1 cellular context compared by ENCODE assay signal in the genomic region with DNA sequence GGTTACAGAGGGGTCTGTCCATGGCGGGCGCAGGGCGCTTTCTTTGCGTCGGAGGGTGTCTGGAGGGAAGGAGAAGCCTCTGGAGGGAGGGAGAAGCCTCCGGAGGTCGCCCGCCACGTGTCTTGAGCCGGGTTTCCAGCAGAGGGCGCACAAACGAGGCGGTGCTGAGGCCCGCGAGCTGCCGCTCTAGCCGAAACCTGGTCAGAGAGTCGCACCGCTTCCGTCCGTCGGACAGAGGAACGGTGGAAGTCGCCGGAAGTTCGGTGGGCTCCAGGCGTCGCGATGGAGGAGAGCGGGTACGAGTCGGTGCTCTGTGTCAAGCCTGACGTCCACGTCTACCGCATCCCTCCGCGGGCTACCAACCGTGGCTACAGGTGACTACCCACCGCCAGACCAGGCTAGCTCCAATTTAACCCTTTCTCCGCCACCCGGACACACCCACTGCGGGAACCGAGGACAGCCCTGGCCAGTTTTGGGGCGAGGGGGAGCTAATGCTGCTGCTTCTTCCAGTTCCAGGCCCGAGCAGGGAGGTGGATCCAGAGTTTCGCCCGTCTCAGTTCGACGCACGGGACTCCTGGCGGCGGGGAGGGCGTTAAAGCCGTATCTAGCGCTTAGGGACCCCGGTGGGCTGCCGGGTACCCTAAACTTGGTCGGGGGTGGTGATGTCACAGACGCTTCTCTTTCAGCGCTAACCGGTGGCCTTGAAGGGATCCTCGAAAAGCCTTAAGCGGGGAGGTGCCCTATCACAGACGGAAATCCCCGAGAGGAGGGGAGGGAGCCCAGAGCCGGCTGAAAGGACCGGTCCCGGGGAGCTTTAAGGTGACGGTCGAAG.
A peak's percentile ranks its signal among the peaks of the same experiment; 100 is the strongest.
TF ChIP-seq lines count a peak whose summit lies in the region.

A gene with protein sequence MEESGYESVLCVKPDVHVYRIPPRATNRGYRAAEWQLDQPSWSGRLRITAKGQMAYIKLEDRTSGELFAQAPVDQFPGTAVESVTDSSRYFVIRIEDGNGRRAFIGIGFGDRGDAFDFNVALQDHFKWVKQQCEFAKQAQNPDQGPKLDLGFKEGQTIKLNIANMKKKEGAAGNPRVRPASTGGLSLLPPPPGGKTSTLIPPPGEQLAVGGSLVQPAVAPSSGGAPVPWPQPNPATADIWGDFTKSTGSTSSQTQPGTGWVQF (plus strand): TSS at position 245 of the 832 bp plus-strand sequence. CDS start 38 bp downstream, at position 283.

TF ChIP-seq in K562, 482 proteins besides CTCF, POLR2A, EP300 and RAD21 (continued from another document and continues in another):
- no peak for TF ChIP-seq SLC30A9 (CRISPR knock-in tag; IDR thresholded peaks at IDR 0.05)
- TF ChIP-seq NFATC3 (IDR thresholded peaks at IDR 0.05), result no peak
- TF ChIP-seq SMARCA4 (IDR thresholded peaks at IDR 0.05), result peak; percentile 20; the same call in 1 of the 2 replicates
- no peak for TF ChIP-seq SRSF9 (IDR thresholded peaks at IDR 0.05; ENCODE audit: borderline replicate concordance, low read depth, low read length)
- TF ChIP-seq, protein P1, sequence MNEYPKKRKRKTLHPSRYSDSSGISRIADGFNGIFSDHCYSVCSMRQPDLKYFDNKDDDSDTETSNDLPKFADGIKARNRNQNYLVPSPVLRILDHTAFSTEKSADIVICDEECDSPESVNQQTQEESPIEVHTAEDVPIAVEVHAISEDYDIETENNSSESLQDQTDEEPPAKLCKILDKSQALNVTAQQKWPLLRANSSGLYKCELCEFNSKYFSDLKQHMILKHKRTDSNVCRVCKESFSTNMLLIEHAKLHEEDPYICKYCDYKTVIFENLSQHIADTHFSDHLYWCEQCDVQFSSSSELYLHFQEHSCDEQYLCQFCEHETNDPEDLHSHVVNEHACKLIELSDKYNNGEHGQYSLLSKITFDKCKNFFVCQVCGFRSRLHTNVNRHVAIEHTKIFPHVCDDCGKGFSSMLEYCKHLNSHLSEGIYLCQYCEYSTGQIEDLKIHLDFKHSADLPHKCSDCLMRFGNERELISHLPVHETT (CRISPR knock-in tag; conservative IDR thresholded peaks at IDR 0.05 in 1 of 2, IDR thresholded peaks at IDR 0.05 in 1 of 2), result peak in 1 of 2 experiments; percentile 83; a peak in 1 of 4 replicates
- TF ChIP-seq FOXA3 (CRISPR knock-in tag; conservative IDR thresholded peaks at IDR 0.05 in 1 of 2, IDR thresholded peaks at IDR 0.05 in 1 of 2), result peak in 1 of 2 experiments; percentile 60; a peak in 2 of 4 replicates
- TF ChIP-seq, protein P2, sequence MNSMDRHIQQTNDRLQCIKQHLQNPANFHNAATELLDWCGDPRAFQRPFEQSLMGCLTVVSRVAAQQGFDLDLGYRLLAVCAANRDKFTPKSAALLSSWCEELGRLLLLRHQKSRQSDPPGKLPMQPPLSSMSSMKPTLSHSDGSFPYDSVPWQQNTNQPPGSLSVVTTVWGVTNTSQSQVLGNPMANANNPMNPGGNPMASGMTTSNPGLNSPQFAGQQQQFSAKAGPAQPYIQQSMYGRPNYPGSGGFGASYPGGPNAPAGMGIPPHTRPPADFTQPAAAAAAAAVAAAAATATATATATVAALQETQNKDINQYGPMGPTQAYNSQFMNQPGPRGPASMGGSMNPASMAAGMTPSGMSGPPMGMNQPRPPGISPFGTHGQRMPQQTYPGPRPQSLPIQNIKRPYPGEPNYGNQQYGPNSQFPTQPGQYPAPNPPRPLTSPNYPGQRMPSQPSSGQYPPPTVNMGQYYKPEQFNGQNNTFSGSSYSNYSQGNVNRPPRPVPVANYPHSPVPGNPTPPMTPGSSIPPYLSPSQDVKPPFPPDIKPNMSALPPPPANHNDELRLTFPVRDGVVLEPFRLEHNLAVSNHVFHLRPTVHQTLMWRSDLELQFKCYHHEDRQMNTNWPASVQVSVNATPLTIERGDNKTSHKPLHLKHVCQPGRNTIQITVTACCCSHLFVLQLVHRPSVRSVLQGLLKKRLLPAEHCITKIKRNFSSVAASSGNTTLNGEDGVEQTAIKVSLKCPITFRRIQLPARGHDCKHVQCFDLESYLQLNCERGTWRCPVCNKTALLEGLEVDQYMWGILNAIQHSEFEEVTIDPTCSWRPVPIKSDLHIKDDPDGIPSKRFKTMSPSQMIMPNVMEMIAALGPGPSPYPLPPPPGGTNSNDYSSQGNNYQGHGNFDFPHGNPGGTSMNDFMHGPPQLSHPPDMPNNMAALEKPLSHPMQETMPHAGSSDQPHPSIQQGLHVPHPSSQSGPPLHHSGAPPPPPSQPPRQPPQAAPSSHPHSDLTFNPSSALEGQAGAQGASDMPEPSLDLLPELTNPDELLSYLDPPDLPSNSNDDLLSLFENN (IDR thresholded peaks at IDR 0.05; ENCODE audit: low read depth in 2 of 2, low read length in 2 of 2), result peak in 1 of 2 experiments; percentile 66; a peak in 1 of 4 replicates
- TF ChIP-seq, protein P3, sequence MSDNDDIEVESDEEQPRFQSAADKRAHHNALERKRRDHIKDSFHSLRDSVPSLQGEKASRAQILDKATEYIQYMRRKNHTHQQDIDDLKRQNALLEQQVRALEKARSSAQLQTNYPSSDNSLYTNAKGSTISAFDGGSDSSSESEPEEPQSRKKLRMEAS (CRISPR knock-in tag; IDR thresholded peaks at IDR 0.05), result peak; percentile 99
- TF ChIP-seq, protein P4, sequence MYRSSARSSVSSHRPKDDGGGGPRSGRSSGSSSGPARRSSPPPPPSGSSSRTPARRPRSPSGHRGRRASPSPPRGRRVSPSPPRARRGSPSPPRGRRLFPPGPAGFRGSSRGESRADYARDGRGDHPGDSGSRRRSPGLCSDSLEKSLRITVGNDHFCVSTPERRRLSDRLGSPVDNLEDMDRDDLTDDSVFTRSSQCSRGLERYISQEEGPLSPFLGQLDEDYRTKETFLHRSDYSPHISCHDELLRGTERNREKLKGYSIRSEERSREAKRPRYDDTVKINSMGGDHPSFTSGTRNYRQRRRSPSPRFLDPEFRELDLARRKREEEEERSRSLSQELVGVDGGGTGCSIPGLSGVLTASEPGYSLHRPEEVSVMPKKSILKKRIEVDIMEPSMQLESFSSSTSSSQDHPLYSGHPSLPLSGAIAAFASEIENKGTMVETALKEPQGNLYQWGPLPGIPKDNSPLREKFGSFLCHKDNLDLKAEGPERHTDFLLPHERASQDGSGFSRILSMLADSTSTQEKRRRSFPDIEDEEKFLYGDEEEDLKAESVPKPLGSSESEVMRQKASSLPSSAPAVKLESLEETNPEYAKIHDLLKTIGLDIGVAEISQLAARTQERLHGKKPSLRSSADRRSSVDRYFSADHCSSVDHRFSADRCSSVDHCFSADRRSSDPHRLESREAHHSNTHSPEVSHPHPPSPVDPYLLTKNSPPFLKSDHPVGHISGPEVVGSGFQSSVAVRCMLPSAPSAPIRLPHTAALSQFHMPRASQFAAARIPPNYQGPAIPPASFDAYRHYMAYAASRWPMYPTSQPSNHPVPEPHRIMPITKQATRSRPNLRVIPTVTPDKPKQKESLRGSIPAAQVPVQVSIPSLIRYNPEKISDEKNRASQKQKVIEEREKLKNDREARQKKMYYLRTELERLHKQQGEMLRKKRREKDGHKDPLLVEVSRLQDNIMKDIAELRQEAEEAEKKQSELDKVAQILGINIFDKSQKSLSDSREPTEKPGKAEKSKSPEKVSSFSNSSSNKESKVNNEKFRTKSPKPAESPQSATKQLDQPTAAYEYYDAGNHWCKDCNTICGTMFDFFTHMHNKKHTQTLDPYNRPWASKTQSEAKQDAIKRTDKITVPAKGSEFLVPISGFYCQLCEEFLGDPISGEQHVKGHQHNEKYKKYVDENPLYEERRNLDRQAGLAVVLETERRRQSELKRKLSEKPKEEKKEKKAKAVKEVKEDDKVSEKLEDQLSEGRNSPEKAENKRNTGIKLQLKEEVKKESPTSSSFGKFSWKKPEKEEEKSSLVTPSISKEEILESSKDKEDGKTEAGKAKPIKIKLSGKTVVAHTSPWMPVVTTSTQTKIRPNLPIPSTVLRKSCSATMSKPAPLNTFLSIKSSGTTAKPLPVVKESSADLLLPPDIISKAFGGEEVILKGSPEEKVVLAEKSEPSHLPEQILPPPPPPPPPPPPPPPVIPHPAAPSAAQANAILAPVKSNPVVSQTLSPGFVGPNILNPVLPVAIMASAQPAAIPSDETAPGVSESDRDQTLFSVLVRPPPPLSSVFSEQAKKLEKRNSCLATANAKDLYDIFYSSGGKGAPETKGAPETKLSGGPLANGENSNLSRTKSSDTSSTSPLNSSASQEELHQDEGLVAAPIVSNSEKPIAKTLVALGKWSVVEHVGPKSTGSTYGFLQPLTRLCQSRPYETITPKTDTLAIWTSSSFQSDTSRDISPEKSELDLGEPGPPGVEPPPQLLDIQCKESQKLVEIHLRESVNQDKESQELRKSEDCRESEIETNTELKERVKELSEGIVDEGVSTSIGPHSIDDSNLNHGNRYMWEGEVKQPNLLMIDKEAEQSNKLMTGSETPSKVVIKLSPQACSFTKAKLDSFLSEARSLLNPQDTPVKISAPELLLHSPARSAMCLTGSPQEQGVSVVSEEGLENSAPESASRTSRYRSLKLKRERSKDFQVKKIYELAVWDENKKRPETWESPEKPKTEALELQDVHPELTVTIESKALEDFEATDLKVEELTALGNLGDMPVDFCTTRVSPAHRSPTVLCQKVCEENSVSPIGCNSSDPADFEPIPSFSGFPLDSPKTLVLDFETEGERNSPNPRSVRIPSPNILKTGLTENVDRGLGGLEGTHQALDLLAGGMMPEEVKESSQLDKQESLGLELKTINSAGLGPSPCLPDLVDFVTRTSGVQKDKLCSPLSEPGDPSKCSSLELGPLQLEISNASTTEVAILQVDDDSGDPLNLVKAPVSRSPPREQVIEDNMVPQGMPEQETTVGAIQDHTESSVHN (IDR thresholded peaks at IDR 0.05; ENCODE audit: borderline replicate concordance in 1 of 2, low read depth in 1 of 2), result no peak
- no peak for TF ChIP-seq RERE (CRISPR knock-in tag; IDR thresholded peaks at IDR 0.05; ENCODE audit: borderline replicate concordance)
- no peak for TF ChIP-seq CEBPG (CRISPR knock-in tag; IDR thresholded peaks at IDR 0.05)
- TF ChIP-seq CEBPG (tag; conservative IDR thresholded peaks at IDR 0.05 in 1 of 2, IDR thresholded peaks at IDR 0.05 in 1 of 2), result no peak
- no peak for TF ChIP-seq PBX2 (CRISPR knock-in tag; IDR thresholded peaks at IDR 0.05; ENCODE audit: low read depth)
- no peak for TF ChIP-seq PBX2 (tag; conservative IDR thresholded peaks at IDR 0.05; ENCODE audit: low read depth)
- no peak for TF ChIP-seq ETS2 (tag; IDR thresholded peaks at IDR 0.05; ENCODE audit: borderline replicate concordance, poor library complexity, severe bottlenecking)
- TF ChIP-seq GABPB1 (CRISPR knock-in tag; IDR thresholded peaks at IDR 0.05), result peak; percentile 94
- no peak for TF ChIP-seq ZNF121 (CRISPR knock-in tag; conservative IDR thresholded peaks at IDR 0.05)
- TF ChIP-seq, protein P5, sequence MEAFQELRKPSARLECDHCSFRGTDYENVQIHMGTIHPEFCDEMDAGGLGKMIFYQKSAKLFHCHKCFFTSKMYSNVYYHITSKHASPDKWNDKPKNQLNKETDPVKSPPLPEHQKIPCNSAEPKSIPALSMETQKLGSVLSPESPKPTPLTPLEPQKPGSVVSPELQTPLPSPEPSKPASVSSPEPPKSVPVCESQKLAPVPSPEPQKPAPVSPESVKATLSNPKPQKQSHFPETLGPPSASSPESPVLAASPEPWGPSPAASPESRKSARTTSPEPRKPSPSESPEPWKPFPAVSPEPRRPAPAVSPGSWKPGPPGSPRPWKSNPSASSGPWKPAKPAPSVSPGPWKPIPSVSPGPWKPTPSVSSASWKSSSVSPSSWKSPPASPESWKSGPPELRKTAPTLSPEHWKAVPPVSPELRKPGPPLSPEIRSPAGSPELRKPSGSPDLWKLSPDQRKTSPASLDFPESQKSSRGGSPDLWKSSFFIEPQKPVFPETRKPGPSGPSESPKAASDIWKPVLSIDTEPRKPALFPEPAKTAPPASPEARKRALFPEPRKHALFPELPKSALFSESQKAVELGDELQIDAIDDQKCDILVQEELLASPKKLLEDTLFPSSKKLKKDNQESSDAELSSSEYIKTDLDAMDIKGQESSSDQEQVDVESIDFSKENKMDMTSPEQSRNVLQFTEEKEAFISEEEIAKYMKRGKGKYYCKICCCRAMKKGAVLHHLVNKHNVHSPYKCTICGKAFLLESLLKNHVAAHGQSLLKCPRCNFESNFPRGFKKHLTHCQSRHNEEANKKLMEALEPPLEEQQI (IDR thresholded peaks at IDR 0.05), result 0 out of 2 replicates have a peak, but pooled peaks have one; percentile 21
